ENCODE assay signal across 8 cellular contexts in the genomic region with DNA sequence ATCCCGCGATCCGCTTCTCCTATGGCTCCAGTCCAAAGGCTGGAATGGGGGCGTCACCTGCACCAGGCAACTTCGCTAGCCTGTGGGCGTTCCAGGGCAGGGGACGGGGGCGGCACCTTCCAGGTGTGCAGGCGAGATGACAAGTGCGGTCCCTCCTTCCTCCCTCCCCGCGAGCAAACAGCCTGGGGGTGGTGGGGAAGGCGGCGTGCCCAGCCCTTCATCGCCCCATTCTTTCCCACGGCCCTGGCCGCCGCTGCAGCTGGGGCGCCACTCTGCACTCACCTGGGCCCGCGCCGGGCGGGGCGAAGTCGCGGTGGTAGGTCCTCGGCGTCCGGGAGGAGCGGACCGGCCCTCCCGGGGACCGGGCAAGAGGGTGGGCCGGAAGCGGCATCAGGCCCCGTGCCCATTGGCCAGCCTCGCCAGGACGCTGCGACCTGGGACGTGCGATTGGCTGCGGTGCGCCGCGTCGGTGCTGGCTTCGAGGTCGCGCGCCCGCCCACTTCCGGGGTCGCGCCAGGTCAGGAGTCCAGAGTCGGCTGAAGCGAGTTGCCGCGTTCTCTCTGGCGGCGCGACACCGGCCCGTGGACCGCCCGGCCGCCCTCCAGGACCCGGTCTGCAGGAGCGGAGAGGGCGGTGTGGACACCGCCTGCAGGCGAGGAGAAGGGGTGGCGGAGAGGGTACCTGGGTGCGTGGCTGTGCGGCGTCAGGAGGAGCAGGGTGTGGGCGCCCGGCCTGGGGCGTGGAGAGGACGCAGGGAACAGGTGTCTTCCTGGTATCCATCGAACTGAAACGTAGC. TPM values are rescaled to one million over a fixed set of nuclear protein-coding genes. Genes with fewer than 3 reads are reported as not detected.
A peak's percentile ranks its signal among the peaks of the same experiment; 100 is the strongest.
DNase-seq lines count a peak whose midpoint lies in the region; ATAC-seq and TF ChIP-seq lines count a peak whose summit lies in the region.

A gene with protein sequence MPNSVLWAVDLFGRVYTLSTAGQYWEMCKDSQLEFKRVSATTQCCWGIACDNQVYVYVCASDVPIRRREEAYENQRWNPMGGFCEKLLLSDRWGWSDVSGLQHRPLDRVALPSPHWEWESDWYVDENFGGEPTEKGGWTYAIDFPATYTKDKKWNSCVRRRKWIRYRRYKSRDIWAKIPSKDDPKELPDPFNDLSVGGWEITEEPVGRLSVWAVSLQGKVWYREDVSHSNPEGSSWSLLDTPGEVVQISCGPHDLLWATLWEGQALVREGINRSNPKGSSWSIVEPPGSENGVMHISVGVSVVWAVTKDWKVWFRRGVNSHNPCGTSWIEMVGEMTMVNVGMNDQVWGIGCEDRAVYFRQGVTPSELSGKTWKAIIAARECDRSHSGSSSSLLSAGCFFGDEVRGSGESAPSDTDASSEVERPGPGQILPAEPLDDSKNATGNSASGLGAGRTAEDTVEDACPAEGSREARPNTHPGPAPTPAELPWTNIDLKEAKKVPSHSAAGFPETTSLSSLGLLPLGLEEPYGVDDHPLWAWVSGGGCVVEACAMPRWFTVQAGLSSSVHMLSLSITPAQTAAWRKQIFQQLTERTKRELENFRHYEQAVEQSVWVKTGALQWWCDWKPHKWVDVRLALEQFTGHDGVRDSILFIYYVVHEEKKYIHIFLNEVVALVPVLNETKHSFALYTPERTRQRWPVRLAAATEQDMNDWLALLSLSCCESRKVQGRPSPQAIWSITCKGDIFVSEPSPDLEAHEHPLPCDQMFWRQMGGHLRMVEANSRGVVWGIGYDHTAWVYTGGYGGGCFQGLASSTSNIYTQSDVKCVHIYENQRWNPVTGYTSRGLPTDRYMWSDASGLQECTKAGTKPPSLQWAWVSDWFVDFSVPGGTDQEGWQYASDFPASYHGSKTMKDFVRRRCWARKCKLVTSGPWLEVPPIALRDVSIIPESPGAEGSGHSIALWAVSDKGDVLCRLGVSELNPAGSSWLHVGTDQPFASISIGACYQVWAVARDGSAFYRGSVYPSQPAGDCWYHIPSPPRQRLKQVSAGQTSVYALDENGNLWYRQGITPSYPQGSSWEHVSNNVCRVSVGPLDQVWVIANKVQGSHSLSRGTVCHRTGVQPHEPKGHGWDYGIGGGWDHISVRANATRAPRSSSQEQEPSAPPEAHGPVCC (minus strand): TSS at position 389 of the 796 bp plus-strand sequence. CDS start 6,086 bp downstream, outside the sequence.

- peak within 1 kb of the TSS; percentile 78 for H3K27ac ChIP-seq in HUES48 (ENCODE audit: low read depth, low read length)

- H3K36me3 Mint-ChIP-seq in endothelial cell (ENCODE audit: low read depth, unreplicated experiment) (peaks cover 20% of the 10 kb centered on the region), mesothelial cell of epicardium (peaks cover 11% of the 10 kb centered on the region)

- no peaks in the 10 kb centered on the region for H3K9me3 Mint-ChIP-seq in endothelial cell (ENCODE audit: unreplicated experiment)
- H3K9me3 Mint-ChIP-seq in mesothelial cell of epicardium = no peaks in the 10 kb centered on the region

- H3K27me3 Mint-ChIP-seq in endothelial cell (ENCODE audit: unreplicated experiment) = peaks cover 10% of the 10 kb centered on the region
- no peaks in the 10 kb centered on the region for H3K27me3 Mint-ChIP-seq in mesothelial cell of epicardium (ENCODE audit: low read depth)

- peak within 1 kb of the TSS; percentile 96 for H3K4me3 ChIP-seq in HUES48 (ENCODE audit: low read depth, low read length)
- peak within 1 kb of the TSS; percentile 81 for H3K4me3 ChIP-seq in NT2/D1 (ENCODE audit: insufficient read length, low read depth)

- in situ Hi-C loops in Caki2 (cut with HindIII; ENCODE audit: low pct_unique_long_range_greater_than_20kb, low sequenced_read_pairs) = no loop called here

- H3K27ac Mint-ChIP-seq in endothelial cell (ENCODE audit: unreplicated experiment) (peak within 1 kb of the TSS; percentile 97), mesothelial cell of epicardium (peak within 1 kb of the TSS; percentile 91)

- H3K4me1 Mint-ChIP-seq in endothelial cell (ENCODE audit: unreplicated experiment) (peaks cover 38% of the 10 kb centered on the region), mesothelial cell of epicardium (peaks cover 24% of the 10 kb centered on the region)

- H3K36me3 ChIP-seq in HUES48 (ENCODE audit: control insufficient read depth, insufficient read depth, low read length) (no peaks in the 10 kb centered on the region), NT2/D1 (ENCODE audit: insufficient read depth, insufficient read length, low read length) (peaks cover 5% of the 10 kb centered on the region)

- H3K27me3 ChIP-seq in HUES48 (ENCODE audit: control insufficient read depth, insufficient read depth, low read length) = no peaks in the 10 kb centered on the region
- no peaks in the 10 kb centered on the region for H3K27me3 ChIP-seq in NT2/D1 (ENCODE audit: insufficient read depth, insufficient read length)

- H3K4me3 Mint-ChIP-seq in endothelial cell (ENCODE audit: unreplicated experiment) (peak within 1 kb of the TSS; percentile 94), mesothelial cell of epicardium (peak within 1 kb of the TSS; percentile 92)

- no peak for TF ChIP-seq CTCF in endothelial cell (IDR thresholded peaks at IDR 0.05; ENCODE audit: unreplicated experiment)
- no peak for TF ChIP-seq CTCF in mesothelial cell of epicardium (IDR thresholded peaks at IDR 0.05; ENCODE audit: unreplicated experiment)

- H3K9ac ChIP-seq in HUES48 (ENCODE audit: low read depth, low read length) (peak within 1 kb of the TSS; percentile 61), NT2/D1 (ENCODE audit: insufficient read length, low read depth) (peak within 1 kb of the TSS; percentile 85)

- H3K9me3 ChIP-seq in HUES48 (ENCODE audit: control insufficient read depth, insufficient read depth, low read length) = no peaks in the 10 kb centered on the region
- no peaks in the 10 kb centered on the region for H3K9me3 ChIP-seq in NT2/D1 (ENCODE audit: insufficient read depth, low read length)

- DNase-seq in Caki2 (ENCODE audit: low read depth) (peak; percentile 85), NT2/D1 (ENCODE audit: low read depth, low spot score) (peak; percentile 81), endothelial cell (ENCODE audit: low spot score) (peak; percentile 86), mesothelial cell of epicardium (ENCODE audit: low spot score in 2 of 2, unreplicated experiment in 2 of 2) (peak; percentile 68 to 83)
- peak; percentile 58 for DNase-seq in activated CD8-positive, alpha-beta memory T cell treated with anti-CD3 and anti-CD28 coated beads, Interleukin-2, amount 50 U/mL, for 1 hour (ENCODE audit: extremely low read depth)
- peak; percentile 88 to 89 for DNase-seq in stimulated activated CD8-positive, alpha-beta memory T cell treated with anti-CD3 and anti-CD28 coated beads, Interleukin-15, amount 100 ng/mL, for 48 hours (ENCODE audit: low read depth in 2 of 2)

- peak; percentile 97 for ATAC-seq in GM21423 (IDR thresholded peaks at IDR 0.05; ENCODE audit: unreplicated experiment)

- H3K4me1 ChIP-seq in HUES48 (ENCODE audit: control insufficient read depth, insufficient read depth, low read length) = peaks cover 7% of the 10 kb centered on the region; the same call in 1 of the 2 replicates
- no peaks in the 10 kb centered on the region for H3K4me1 ChIP-seq in NT2/D1 (ENCODE audit: insufficient read depth, insufficient read length)

RNA-seq across cellular contexts. Expression of the gene that starts here (rescaled TPM):
- total RNA-seq in Caki2 (2014; rRNA removed; shearing (Covaris generic); ENCODE audit: low replicate concordance) = 1.6 and 7.7 TPM in 2 replicates
- total RNA-seq in endothelial cell (ENCODE audit: unreplicated experiment) (129 TPM), mesothelial cell of epicardium (35.7 to 38.0 TPM (median 37.0 TPM) in 3 replicates)

Comparison
In these comparisons a context has a peak if more than half of its experiments do, and no peak if none do; other contexts are left out.
1. Peak in every context shown above with its lines: DNase-seq, ATAC-seq, H3K4me3 ChIP-seq and H3K27ac ChIP-seq.